ENCODE assay signal across 2 cellular contexts in genomic region chr4:53781614-53782467, GRCh38.
TF ChIP-seq lines count a peak whose summit lies in the region.

No MANE protein-coding gene starts in this region.

TF ChIP-seq in A549, 52 proteins besides CTCF, POLR2A, EP300 and RAD21 (continued from another document):
- TF ChIP-seq HES2 (IDR thresholded peaks at IDR 0.05): 0 out of 2 replicates have a peak, but pooled peaks have one; percentile 17
- TF ChIP-seq MAX (IDR thresholded peaks at IDR 0.05): peak; percentile 59; the same call in 1 of the 2 replicates
- no peak for TF ChIP-seq POLR2AphosphoS2 (conservative IDR thresholded peaks at IDR 0.05; ENCODE audit: low read length)
- TF ChIP-seq HDAC2 (IDR thresholded peaks at IDR 0.05): no peak
- no peak for TF ChIP-seq KDM1A (IDR thresholded peaks at IDR 0.05; ENCODE audit: low read depth)
- TF ChIP-seq CEBPB (IDR thresholded peaks at IDR 0.05): peak; percentile 39 to 54; a peak in 3 of 4 replicates
- peak; percentile 85; the same call in 1 of the 2 replicates for TF ChIP-seq GATA3 (IDR thresholded peaks at IDR 0.05; ENCODE audit: borderline replicate concordance)
- no peak for TF ChIP-seq HEYL (CRISPR knock-in tag; IDR thresholded peaks at IDR 0.05)
- TF ChIP-seq FOXS1 (CRISPR knock-in tag; IDR thresholded peaks at IDR 0.05): peak; percentile 45; the same call in 1 of the 2 replicates
- peak; percentile 78; a peak in 4 of 5 replicates for TF ChIP-seq JUN (IDR thresholded peaks at IDR 0.05)
- TF ChIP-seq, protein P1, sequence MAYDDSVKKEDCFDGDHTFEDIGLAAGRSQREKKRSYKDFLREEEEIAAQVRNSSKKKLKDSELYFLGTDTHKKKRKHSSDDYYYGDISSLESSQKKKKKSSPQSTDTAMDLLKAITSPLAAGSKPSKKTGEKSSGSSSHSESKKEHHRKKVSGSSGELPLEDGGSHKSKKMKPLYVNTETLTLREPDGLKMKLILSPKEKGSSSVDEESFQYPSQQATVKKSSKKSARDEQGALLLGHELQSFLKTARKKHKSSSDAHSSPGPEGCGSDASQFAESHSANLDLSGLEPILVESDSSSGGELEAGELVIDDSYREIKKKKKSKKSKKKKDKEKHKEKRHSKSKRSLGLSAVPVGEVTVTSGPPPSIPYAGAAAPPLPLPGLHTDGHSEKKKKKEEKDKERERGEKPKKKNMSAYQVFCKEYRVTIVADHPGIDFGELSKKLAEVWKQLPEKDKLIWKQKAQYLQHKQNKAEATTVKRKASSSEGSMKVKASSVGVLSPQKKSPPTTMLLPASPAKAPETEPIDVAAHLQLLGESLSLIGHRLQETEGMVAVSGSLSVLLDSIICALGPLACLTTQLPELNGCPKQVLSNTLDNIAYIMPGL (CRISPR knock-in tag; IDR thresholded peaks at IDR 0.05; ENCODE audit: borderline replicate concordance): no peak
- peak; percentile 90 for TF ChIP-seq MAFK (IDR thresholded peaks at IDR 0.05; ENCODE audit: partially characterized antibody)

TF ChIP-seq in HepG2, 621 proteins besides CTCF, POLR2A, EP300 and RAD21 (continued from another document and continues in another):
- TF ChIP-seq GABPA (IDR thresholded peaks at IDR 0.05; ENCODE audit: low read depth, low read length) (no peak), GABPA (CRISPR knock-in tag; IDR thresholded peaks at IDR 0.05; ENCODE audit: low read depth) (peak; percentile 19; the same call in 1 of the 2 replicates), ZGPAT (CRISPR knock-in tag; IDR thresholded peaks at IDR 0.05) (peak; percentile 54; the same call in 1 of the 2 replicates), SMAD3 (CRISPR knock-in tag; IDR thresholded peaks at IDR 0.05) (0 out of 2 replicates have a peak, but pooled peaks have one; percentile 50), TFE3 (CRISPR knock-in tag; IDR thresholded peaks at IDR 0.05) (0 out of 2 replicates have a peak, but pooled peaks have one; percentile 44), CCAR2 (optimal IDR thresholded peaks at IDR 0.05; ENCODE audit: low read depth, low read length) (no peak), ZNF850 (CRISPR knock-in tag; conservative IDR thresholded peaks at IDR 0.05) (no peak), HDAC2 (CRISPR knock-in tag; IDR thresholded peaks at IDR 0.05) (peak; percentile 51; the same call in 1 of the 2 replicates), ZNF709 (CRISPR knock-in tag; IDR thresholded peaks at IDR 0.05) (0 out of 2 replicates have a peak, but pooled peaks have one; percentile 38), SOX5 (CRISPR knock-in tag; IDR thresholded peaks at IDR 0.05; ENCODE audit: borderline replicate concordance) (peak; percentile 56; the same call in 1 of the 2 replicates), ZNF724P (CRISPR knock-in tag; IDR thresholded peaks at IDR 0.05; ENCODE audit: borderline replicate concordance) (0 out of 2 replicates have a peak, but pooled peaks have one; percentile 32), ETV5 (CRISPR knock-in tag; IDR thresholded peaks at IDR 0.05; ENCODE audit: borderline replicate concordance) (peak; percentile 83; the same call in 1 of the 2 replicates), ZKSCAN1 (IDR thresholded peaks at IDR 0.05; ENCODE audit: low read length) (no peak), SALL1 (CRISPR knock-in tag; IDR thresholded peaks at IDR 0.05) (peak; percentile 64; the same call in 1 of the 2 replicates), IRF2 (CRISPR knock-in tag; IDR thresholded peaks at IDR 0.05) (0 out of 2 replicates have a peak, but pooled peaks have one; percentile 44), NFIB (CRISPR knock-in tag; IDR thresholded peaks at IDR 0.05; ENCODE audit: borderline replicate concordance) (no peak), FOXO1 (CRISPR knock-in tag; IDR thresholded peaks at IDR 0.05) (peak; percentile 64; the same call in 1 of the 2 replicates), FOXA3 (CRISPR knock-in tag; IDR thresholded peaks at IDR 0.05) (peak; percentile 94), ELF3 (CRISPR knock-in tag; IDR thresholded peaks at IDR 0.05) (peak; percentile 79), ZKSCAN8 (CRISPR knock-in tag; IDR thresholded peaks at IDR 0.05; ENCODE audit: borderline replicate concordance) (0 out of 2 replicates have a peak, but pooled peaks have one; percentile 10), PITX1 (CRISPR knock-in tag; IDR thresholded peaks at IDR 0.05) (no peak), ZBTB34 (CRISPR knock-in tag; IDR thresholded peaks at IDR 0.05) (no peak), FOSL2 (CRISPR knock-in tag; IDR thresholded peaks at IDR 0.05) (peak; percentile 80), SOX6 (IDR thresholded peaks at IDR 0.05) (no peak), SOX6 (CRISPR knock-in tag; IDR thresholded peaks at IDR 0.05) (peak; percentile 59), THAP9 (CRISPR knock-in tag; IDR thresholded peaks at IDR 0.05; ENCODE audit: borderline replicate concordance) (no peak), SIX4 (CRISPR knock-in tag; IDR thresholded peaks at IDR 0.05) (no peak), HOMEZ (CRISPR knock-in tag; IDR thresholded peaks at IDR 0.05; ENCODE audit: low read depth) (peak; percentile 62; the same call in 1 of the 2 replicates), MAFF (IDR thresholded peaks at IDR 0.05; ENCODE audit: low read depth, low read length) (peak; percentile 86), TBP (CRISPR knock-in tag; IDR thresholded peaks at IDR 0.05) (no peak), ZNF792 (CRISPR knock-in tag; IDR thresholded peaks at IDR 0.05) (peak; percentile 69; the same call in 1 of the 2 replicates), FOXA1 (IDR thresholded peaks at IDR 0.05) (0 out of 2 replicates have a peak, but pooled peaks have one; percentile 21), FOXA1 (CRISPR knock-in tag; IDR thresholded peaks at IDR 0.05) (peak; percentile 86), FOXK1 (CRISPR knock-in tag; IDR thresholded peaks at IDR 0.05; ENCODE audit: borderline replicate concordance, low read depth) (0 out of 2 replicates have a peak, but pooled peaks have one; percentile 36), HOXA9 (CRISPR knock-in tag; IDR thresholded peaks at IDR 0.05; ENCODE audit: borderline replicate concordance) (no peak)
- TF ChIP-seq, protein P2, sequence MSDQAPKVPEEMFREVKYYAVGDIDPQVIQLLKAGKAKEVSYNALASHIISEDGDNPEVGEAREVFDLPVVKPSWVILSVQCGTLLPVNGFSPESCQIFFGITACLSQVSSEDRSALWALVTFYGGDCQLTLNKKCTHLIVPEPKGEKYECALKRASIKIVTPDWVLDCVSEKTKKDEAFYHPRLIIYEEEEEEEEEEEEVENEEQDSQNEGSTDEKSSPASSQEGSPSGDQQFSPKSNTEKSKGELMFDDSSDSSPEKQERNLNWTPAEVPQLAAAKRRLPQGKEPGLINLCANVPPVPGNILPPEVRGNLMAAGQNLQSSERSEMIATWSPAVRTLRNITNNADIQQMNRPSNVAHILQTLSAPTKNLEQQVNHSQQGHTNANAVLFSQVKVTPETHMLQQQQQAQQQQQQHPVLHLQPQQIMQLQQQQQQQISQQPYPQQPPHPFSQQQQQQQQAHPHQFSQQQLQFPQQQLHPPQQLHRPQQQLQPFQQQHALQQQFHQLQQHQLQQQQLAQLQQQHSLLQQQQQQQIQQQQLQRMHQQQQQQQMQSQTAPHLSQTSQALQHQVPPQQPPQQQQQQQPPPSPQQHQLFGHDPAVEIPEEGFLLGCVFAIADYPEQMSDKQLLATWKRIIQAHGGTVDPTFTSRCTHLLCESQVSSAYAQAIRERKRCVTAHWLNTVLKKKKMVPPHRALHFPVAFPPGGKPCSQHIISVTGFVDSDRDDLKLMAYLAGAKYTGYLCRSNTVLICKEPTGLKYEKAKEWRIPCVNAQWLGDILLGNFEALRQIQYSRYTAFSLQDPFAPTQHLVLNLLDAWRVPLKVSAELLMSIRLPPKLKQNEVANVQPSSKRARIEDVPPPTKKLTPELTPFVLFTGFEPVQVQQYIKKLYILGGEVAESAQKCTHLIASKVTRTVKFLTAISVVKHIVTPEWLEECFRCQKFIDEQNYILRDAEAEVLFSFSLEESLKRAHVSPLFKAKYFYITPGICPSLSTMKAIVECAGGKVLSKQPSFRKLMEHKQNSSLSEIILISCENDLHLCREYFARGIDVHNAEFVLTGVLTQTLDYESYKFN (CRISPR knock-in tag; conservative IDR thresholded peaks at IDR 0.05): peak; percentile 63; the same call in 1 of the 2 replicates
- TF ChIP-seq, protein P3, sequence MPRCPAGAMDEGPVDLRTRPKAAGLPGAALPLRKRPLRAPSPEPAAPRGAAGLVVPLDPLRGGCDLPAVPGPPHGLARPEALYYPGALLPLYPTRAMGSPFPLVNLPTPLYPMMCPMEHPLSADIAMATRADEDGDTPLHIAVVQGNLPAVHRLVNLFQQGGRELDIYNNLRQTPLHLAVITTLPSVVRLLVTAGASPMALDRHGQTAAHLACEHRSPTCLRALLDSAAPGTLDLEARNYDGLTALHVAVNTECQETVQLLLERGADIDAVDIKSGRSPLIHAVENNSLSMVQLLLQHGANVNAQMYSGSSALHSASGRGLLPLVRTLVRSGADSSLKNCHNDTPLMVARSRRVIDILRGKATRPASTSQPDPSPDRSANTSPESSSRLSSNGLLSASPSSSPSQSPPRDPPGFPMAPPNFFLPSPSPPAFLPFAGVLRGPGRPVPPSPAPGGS (CRISPR knock-in tag; IDR thresholded peaks at IDR 0.05): no peak
- TF ChIP-seq, protein P4, sequence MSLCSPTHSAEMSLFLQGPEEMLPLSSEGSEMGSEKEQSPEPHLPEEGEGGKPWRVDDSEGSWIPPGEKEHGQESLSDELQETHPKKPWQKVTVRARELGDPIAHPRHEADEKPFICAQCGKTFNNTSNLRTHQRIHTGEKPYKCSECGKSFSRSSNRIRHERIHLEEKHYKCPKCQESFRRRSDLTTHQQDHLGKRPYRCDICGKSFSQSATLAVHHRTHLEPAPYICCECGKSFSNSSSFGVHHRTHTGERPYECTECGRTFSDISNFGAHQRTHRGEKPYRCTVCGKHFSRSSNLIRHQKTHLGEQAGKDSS (CRISPR knock-in tag; IDR thresholded peaks at IDR 0.05; ENCODE audit: borderline replicate concordance, low read depth): no peak
